In the genomic region with DNA sequence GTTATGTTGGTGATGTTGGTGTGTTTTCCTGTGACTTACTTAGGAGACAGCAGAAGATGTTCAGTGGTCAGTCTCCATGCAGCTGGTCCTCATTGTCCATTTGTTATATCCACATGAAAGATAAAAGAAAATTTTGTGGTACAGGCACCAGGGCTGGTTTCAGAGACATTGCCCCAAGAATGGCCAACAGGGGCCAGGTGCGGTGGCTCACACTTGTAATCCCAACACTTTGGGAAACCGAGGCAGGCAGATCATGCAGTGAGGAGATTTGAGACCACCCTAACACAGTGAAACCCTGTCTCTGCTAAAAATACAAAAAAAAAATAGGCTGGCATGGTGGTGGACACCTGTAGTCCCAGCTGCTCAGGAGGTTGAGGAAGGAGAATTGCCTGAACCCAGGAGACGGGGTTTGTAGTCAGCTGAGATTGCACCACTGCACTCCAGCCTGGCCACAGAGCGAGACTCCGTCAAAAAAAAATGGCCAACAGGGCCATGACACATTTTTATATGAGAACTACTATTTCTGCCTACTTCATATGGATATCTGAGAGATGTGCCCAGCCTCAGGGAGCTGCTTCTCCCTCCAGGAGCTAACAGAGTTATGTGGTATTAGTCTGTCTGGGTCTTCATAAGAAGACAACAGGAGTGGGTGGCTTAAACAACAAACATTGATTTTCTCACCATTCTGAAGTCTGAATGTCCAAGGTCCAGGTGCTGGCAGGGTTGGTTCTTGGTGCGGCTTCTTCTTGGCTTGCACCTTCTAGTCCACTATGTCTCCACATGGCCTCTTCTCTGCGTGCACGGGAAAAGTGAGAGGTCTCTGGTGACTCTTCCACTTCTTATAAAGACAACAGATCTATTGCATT, we compare ENCODE assay signal across 8 cellular contexts.
"Had no signal": no experiment of that assay in that cellular context is flagged by ENCODE, and none has a peak within 500 bp of the region (broad histone marks: within the 10 kb centered on the region; RNA-seq: fewer than 3 reads in every experiment).

No MANE protein-coding gene starts in this region.

- H3K27ac Mint-ChIP-seq: activated naive CD8-positive, alpha-beta T cell; WTC11 had no signal

- H3K9me3 ChIP-seq: transverse colon had no signal

- H3K4me3 ChIP-seq: coronary artery, transverse colon had no signal

- ATAC-seq: stimulated activated naive CD8-positive, alpha-beta T cell treated with anti-CD3 and anti-CD28 coated beads, Interleukin-15, Interleukin-2, amounts not matched to agents 100 U/mL and 50 U/mL, for 24 hours; WTC11 had no signal

- H3K27ac ChIP-seq: coronary artery, transverse colon had no signal

- DNase-seq: amniotic stem cell, foreskin fibroblast had no signal

- H3K27me3 ChIP-seq: transverse colon had no signal

- H3K4me3 Mint-ChIP-seq: activated naive CD8-positive, alpha-beta T cell; neural crest cell; WTC11 had no signal

- H3K36me3 ChIP-seq: transverse colon had no signal

- H3K4me1 Mint-ChIP-seq: neural crest cell, WTC11 had no signal

- H3K36me3 Mint-ChIP-seq: activated naive CD8-positive, alpha-beta T cell had no signal

- H3K4me1 ChIP-seq: transverse colon had no signal
